Comparison of ENCODE assay signal across 11 cellular contexts in genomic region chr3:170634663-170635096, GRCh38. TPM values are rescaled to one million over a fixed set of nuclear protein-coding genes. Genes with fewer than 3 reads are reported as not detected.
DNase-seq lines count a peak whose midpoint lies in the region; ATAC-seq and TF ChIP-seq lines count a peak whose summit lies in the region.
"Had no signal": no experiment of that assay in that cellular context is flagged by ENCODE, and none has a peak within 500 bp of the region (broad histone marks: within the 10 kb centered on the region; RNA-seq: fewer than 3 reads in every experiment).

No MANE protein-coding gene starts in this region.

- H3K4me3 ChIP-seq in GM12865 (ENCODE audit: low read depth, low read length) = no peak overlapping the region

- H3K4me3 Mint-ChIP-seq in T-helper 17 cell = no peak overlapping the region

- H3K27me3 Mint-ChIP-seq in T-helper 17 cell = peaks cover 40% of the 10 kb centered on the region

- H3K27ac ChIP-seq in foreskin keratinocyte = no peak overlapping the region
- H3K27ac ChIP-seq: parathyroid adenoma had no signal

- H3K27ac Mint-ChIP-seq in T-helper 17 cell = no peak overlapping the region
- H3K27ac Mint-ChIP-seq: activated naive CD4-positive, alpha-beta T cell treated with anti-CD3 and anti-CD28 coated beads, Interleukin-2, amount 50 U/mL, for 72 hours had no signal

- peak; percentile 95 for DNase-seq in GM12865 (ENCODE audit: low read depth)
- peak; percentile 28 for DNase-seq in NAMALWA (ENCODE audit: low spot score)
- DNase-seq in foreskin keratinocyte = no peak
- no peak for DNase-seq in NOMO-1 (lab: John Stamatoyannopoulos, UW; ENCODE audit: unreplicated experiment in 2 of 2)
- DNase-seq in T-helper 17 cell = no peak
- DNase-seq in stimulated activated CD4-positive, alpha-beta T cell treated with anti-CD3 and anti-CD28 coated beads, Interleukin-2, amount 100 ng/mL, for 24 hours = no peak
- DNase-seq: OCI-M1 had no signal

- H3K4me1 ChIP-seq in foreskin keratinocyte = no peaks in the 10 kb centered on the region
- H3K4me1 ChIP-seq: parathyroid adenoma had no signal

- no peaks in the 10 kb centered on the region for H3K27me3 ChIP-seq in foreskin keratinocyte

- ATAC-seq in GM19372 (IDR thresholded peaks at IDR 0.05; ENCODE audit: low read depth, unreplicated experiment) (peak; percentile 42), HG02870 (IDR thresholded peaks at IDR 0.05; ENCODE audit: unreplicated experiment) (peak; percentile 72), foreskin keratinocyte (no peak), T-helper 17 cell (no peak)

- peaks cover under 1% of the 10 kb centered on the region for H3K4me1 Mint-ChIP-seq in T-helper 17 cell

- no peaks in the 10 kb centered on the region for H3K9me3 ChIP-seq in T-helper 17 cell (ENCODE audit: control insufficient read depth, low read length, poor library complexity, severe bottlenecking)

- TF ChIP-seq CTCF in GM12865 (IDR thresholded peaks at IDR 0.05; ENCODE audit: insufficient read depth, low read depth, low read length, missing control alignments) (no peak), foreskin keratinocyte (conservative IDR thresholded peaks at IDR 0.05) (no peak)

- H3K36me3 Mint-ChIP-seq in T-helper 17 cell (ENCODE audit: low read depth) = no peaks in the 10 kb centered on the region
- H3K36me3 Mint-ChIP-seq: activated naive CD4-positive, alpha-beta T cell treated with anti-CD3 and anti-CD28 coated beads, Interleukin-2, amount 50 U/mL, for 72 hours had no signal

RNA-seq across cellular contexts. Expression of gene SLC7A14, which starts 48.8 kb away (rescaled TPM):
- 0.04 TPM in 1 of 2 replicates, not detected in the other for total RNA-seq in foreskin keratinocyte
- polyA plus RNA-seq in foreskin keratinocyte = not detected in 2 replicates
- total RNA-seq in T-helper 17 cell = not detected
- total RNA-seq: activated naive CD4-positive, alpha-beta T cell treated with anti-CD3 and anti-CD28 coated beads, Interleukin-2, amount 50 U/mL, for 72 hours had no signal

Comparison
In these comparisons a context has a peak if more than half of its experiments do, and no peak if none do; other contexts are left out.
1. DNase-seq: peak in GM12865 (single experiment) and NAMALWA (single experiment); none in foreskin keratinocyte (0 of 2), NOMO-1 (0 of 2), T-helper 17 cell (0 of 3) and stimulated activated CD4-positive, alpha-beta T cell treated with anti-CD3 and anti-CD28 coated beads, Interleukin-2, amount 100 ng/mL, for 24 hours (0 of 2).
2. ATAC-seq: peak in GM19372 (single experiment) and HG02870 (single experiment); none in foreskin keratinocyte (single experiment) and T-helper 17 cell (single experiment).